In the genomic region with DNA sequence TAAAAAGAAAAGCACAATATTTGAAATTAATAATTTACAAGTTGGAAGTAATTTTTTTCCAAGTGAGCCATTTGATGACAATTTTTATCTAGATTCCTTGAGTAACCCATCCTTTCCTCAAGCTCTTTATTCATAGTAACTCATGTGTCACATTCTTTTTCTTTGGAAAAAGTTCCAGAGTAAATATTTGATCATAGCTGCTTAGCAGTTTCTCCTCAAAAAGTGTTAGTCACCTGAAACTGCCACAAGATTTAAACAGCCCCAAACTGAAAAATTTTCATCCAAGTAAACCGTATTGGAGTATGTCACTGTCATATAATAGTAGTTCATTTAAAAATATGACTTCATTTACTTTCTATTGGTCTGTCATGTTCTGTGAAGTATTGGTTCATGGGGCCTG, we compare ENCODE assay signal across 18 cellular contexts.
DNase-seq lines count a peak whose midpoint lies in the region; ATAC-seq, FAIRE-seq and TF ChIP-seq lines count a peak whose summit lies in the region.
"Had no signal": no experiment of that assay in that cellular context is flagged by ENCODE, and none has a peak within 500 bp of the region (broad histone marks: within the 10 kb centered on the region; RNA-seq: fewer than 3 reads in every experiment).

No MANE protein-coding gene starts in this region.

- no peak overlapping the region for H3K27ac Mint-ChIP-seq in CD14-positive monocyte
- H3K27ac Mint-ChIP-seq: CD8-positive, alpha-beta T cell had no signal

- H3K4me3 ChIP-seq in right cardiac atrium (ENCODE audit: low read length) (no peak overlapping the region), SJCRH30 (no peak overlapping the region)
- H3K4me3 ChIP-seq: A549, BLaER1, GM23248, HAP-1 had no signal

- H3K4me1 ChIP-seq in right cardiac atrium (ENCODE audit: control insufficient read depth, insufficient read depth, low read length) (no peaks in the 10 kb centered on the region), SJCRH30 (peaks cover 17% of the 10 kb centered on the region)
- H3K4me1 ChIP-seq: BLaER1, HAP-1 had no signal

- intact Hi-C loops in CD14-positive monocyte (cut with micrococcal nuclease): no loop called here
- intact Hi-C loops in right cardiac atrium (cut with DNase I): no loop called here

- no peak for TF ChIP-seq CTCF in CD14-positive monocyte (IDR thresholded peaks at IDR 0.05)

- DNase-seq in DMS53 (lab: John Stamatoyannopoulos, UW) (peak; percentile 2), DMS53 treated with DMSO at 0.1 percent for 48 hours (lab: John Stamatoyannopoulos, UW; ENCODE audit: unreplicated experiment) (no peak), RCC 7860 (ENCODE audit: low spot score) (peak; percentile 69), kidney glomerular epithelial cell (lab: John Stamatoyannopoulos, UW) (peak; percentile 51), CD14-positive monocyte (ENCODE audit: low spot score) (no peak), right cardiac atrium (no peak), SJCRH30 (no peak)
- DNase-seq in effector CD4-positive, alpha-beta T cell: no peak
- DNase-seq: CD8-positive, alpha-beta T cell; DMS 273 treated with DMSO at 0.1 percent for 48 hours; DMS79; GDM1; GM23248 had no signal

- H3K36me3 Mint-ChIP-seq in CD14-positive monocyte: no peaks in the 10 kb centered on the region
- H3K36me3 Mint-ChIP-seq: CD8-positive, alpha-beta T cell had no signal

- peaks cover 0 to 5% (median 0%) of the 10 kb centered on the region in 3 donors for H3K27me3 Mint-ChIP-seq in CD14-positive monocyte (ENCODE audit: low read depth in 3 of 3)

- H3K9me3 ChIP-seq in right cardiac atrium (ENCODE audit: control insufficient read depth, low read length) (no peaks in the 10 kb centered on the region), SJCRH30 (replicated peaks) (no peaks in the 10 kb centered on the region)
- H3K9me3 ChIP-seq: A549, BLaER1, HAP-1 had no signal

- peaks cover 0 to 4% (median 3%) of the 10 kb centered on the region in 7 donors for H3K9me3 Mint-ChIP-seq in CD14-positive monocyte
- H3K9me3 Mint-ChIP-seq: CD8-positive, alpha-beta T cell had no signal

- ATAC-seq in right cardiac atrium: no peak
- ATAC-seq: A549; CD8-positive, alpha-beta T cell had no signal

- peak; percentile 94 for FAIRE-seq in RCC 7860 (lab: Jason Lieb, UNC)
- FAIRE-seq: GM12892 had no signal

- H3K4me1 Mint-ChIP-seq in CD14-positive monocyte: no peaks in the 10 kb centered on the region

- H3K27ac ChIP-seq in right cardiac atrium (ENCODE audit: low read length) (no peak overlapping the region), SJCRH30 (no peak overlapping the region)
- H3K27ac ChIP-seq: 22Rv1, A549, BLaER1, GM23248 had no signal

- 91% methylated on average over 1 of the region's 1 CpG for WGBS in right cardiac atrium

- H3K27me3 ChIP-seq in right cardiac atrium (ENCODE audit: control insufficient read depth, insufficient read depth): no peaks in the 10 kb centered on the region
- no peaks in the 10 kb centered on the region for H3K27me3 ChIP-seq in SJCRH30

- H3K4me3 Mint-ChIP-seq in CD14-positive monocyte: no peak overlapping the region
- H3K4me3 Mint-ChIP-seq: CD8-positive, alpha-beta T cell had no signal

- no peaks in the 10 kb centered on the region for H3K36me3 ChIP-seq in SJCRH30
- H3K36me3 ChIP-seq: BLaER1, HAP-1 had no signal

Comparison
In these comparisons a context has a peak if more than half of its experiments do, and no peak if none do; other contexts are left out.
1. DNase-seq: peak in DMS53 (single experiment), RCC 7860 (single experiment) and kidney glomerular epithelial cell (single experiment); none in DMS53 treated with DMSO at 0.1 percent for 48 hours (single experiment), CD14-positive monocyte (single experiment), right cardiac atrium (0 of 3), SJCRH30 (0 of 2) and effector CD4-positive, alpha-beta T cell (single experiment).